8 cellular contexts compared by ENCODE assay signal in genomic region chr7:120941064-120941463, GRCh38. TPM values are rescaled to one million over a fixed set of nuclear protein-coding genes. Genes with fewer than 3 reads are reported as not detected.
DNase-seq lines count a peak whose midpoint lies in the region; ATAC-seq, FAIRE-seq and TF ChIP-seq lines count a peak whose summit lies in the region.

No MANE protein-coding gene starts in this region.

- H3K9me3 Mint-ChIP-seq in naive thymus-derived CD4-positive, alpha-beta T cell, result no peaks in the 10 kb centered on the region
- H3K9me3 Mint-ChIP-seq in activated CD4-positive, alpha-beta memory T cell treated with anti-CD3 and anti-CD28 coated beads, Interleukin-2, amount 10 ng/mL, durations not matched to agents 7 days and 5 days, result no peaks in the 10 kb centered on the region

- no peak overlapping the region for H3K4me3 Mint-ChIP-seq in naive thymus-derived CD4-positive, alpha-beta T cell
- no peak overlapping the region for H3K4me3 Mint-ChIP-seq in activated CD4-positive, alpha-beta memory T cell treated with anti-CD3 and anti-CD28 coated beads, Interleukin-2, amount 10 ng/mL, durations not matched to agents 7 days and 5 days

- H3K4me1 Mint-ChIP-seq in naive thymus-derived CD4-positive, alpha-beta T cell, result no peaks in the 10 kb centered on the region
- no peaks in the 10 kb centered on the region for H3K4me1 Mint-ChIP-seq in activated CD4-positive, alpha-beta memory T cell treated with anti-CD3 and anti-CD28 coated beads, Interleukin-2, amount 10 ng/mL, durations not matched to agents 7 days and 5 days

- H3K36me3 ChIP-seq in naive thymus-derived CD4-positive, alpha-beta T cell (ENCODE audit: control insufficient read depth in 2 of 3, insufficient read depth in 3 of 3, low read length in 3 of 3), result no peaks in the 10 kb centered on the region

- CTCF ChIA-PET in naive thymus-derived CD4-positive, alpha-beta T cell (lab: Charles Lee), result no interaction called here
- CTCF ChIA-PET in activated CD4-positive, alpha-beta memory T cell treated with anti-CD3 and anti-CD28 coated beads, Interleukin-2, amount 10 ng/mL, durations not matched to agents 7 days and 5 days (lab: Charles Lee), result interaction anchor here (1.0 to 1.2 kb wide), 2 partner anchors 10 to 58 kb away, joined by 3 read pairs; partner anchors contain the start of gene ING3

- H3K9me3 ChIP-seq in naive thymus-derived CD4-positive, alpha-beta T cell (ENCODE audit: control insufficient read depth in 2 of 3, low read length in 3 of 3), result no peaks in the 10 kb centered on the region

- no peak overlapping the region for H3K27ac Mint-ChIP-seq in naive thymus-derived CD4-positive, alpha-beta T cell
- H3K27ac Mint-ChIP-seq in activated CD4-positive, alpha-beta memory T cell treated with anti-CD3 and anti-CD28 coated beads, Interleukin-2, amount 10 ng/mL, durations not matched to agents 7 days and 5 days, result no peak overlapping the region

- TF ChIP-seq CTCF in GM12864 (IDR thresholded peaks at IDR 0.05; ENCODE audit: low read depth, low read length, missing control alignments), result peak; percentile 13

- peak; percentile 65 for ATAC-seq in HG02885 (IDR thresholded peaks at IDR 0.05; ENCODE audit: poor library complexity, unreplicated experiment)
- ATAC-seq in naive thymus-derived CD4-positive, alpha-beta T cell, result peak; percentile 47

- no peak for DNase-seq in GM12864 (ENCODE audit: low read depth)
- DNase-seq in naive thymus-derived CD4-positive, alpha-beta T cell, result no peak
- DNase-seq in activated CD4-positive, alpha-beta memory T cell treated with anti-CD3 and anti-CD28 coated beads, Interleukin-2, amount 10 ng/mL, durations not matched to agents 7 days and 5 days, result no peak
- DNase-seq in stimulated activated CD4-positive, alpha-beta T cell treated with anti-CD3 and anti-CD28 coated beads, Interleukin-4, amount 100 ng/mL, for 24 hours, result no peak
- no peak for DNase-seq in NCI-H524 treated with DMSO at 0.1 percent for 48 hours (lab: John Stamatoyannopoulos, UW)
- DNase-seq in iPS-NIHi11 (ENCODE audit: low spot score), result no peak

- no peak overlapping the region for H3K27ac ChIP-seq in naive thymus-derived CD4-positive, alpha-beta T cell (ENCODE audit: low read depth, low read length)

- peak; percentile 29 for FAIRE-seq in TTC549 (lab: Jason Lieb, UNC)

- no peaks in the 10 kb centered on the region for H3K27me3 ChIP-seq in naive thymus-derived CD4-positive, alpha-beta T cell (ENCODE audit: control insufficient read depth in 2 of 2, insufficient read depth in 2 of 2, low read length in 2 of 2)

- peaks cover 0 to 4% (median 0%) of the 10 kb centered on the region in 5 donors for H3K36me3 Mint-ChIP-seq in naive thymus-derived CD4-positive, alpha-beta T cell
- H3K36me3 Mint-ChIP-seq in activated CD4-positive, alpha-beta memory T cell treated with anti-CD3 and anti-CD28 coated beads, Interleukin-2, amount 10 ng/mL, durations not matched to agents 7 days and 5 days (ENCODE audit: low read depth), result no peaks in the 10 kb centered on the region

- H3K4me1 ChIP-seq in naive thymus-derived CD4-positive, alpha-beta T cell (ENCODE audit: control insufficient read depth in 2 of 2, insufficient read depth in 2 of 2, low read length in 2 of 2), result no peaks in the 10 kb centered on the region

- H3K4me3 ChIP-seq in GM12864 (ENCODE audit: low read depth, low read length), result no peak overlapping the region
- no peak overlapping the region for H3K4me3 ChIP-seq in naive thymus-derived CD4-positive, alpha-beta T cell (ENCODE audit: low read length)

- POLR2A ChIA-PET in naive thymus-derived CD4-positive, alpha-beta T cell (lab: Charles Lee), result no interaction called here
- POLR2A ChIA-PET in activated CD4-positive, alpha-beta memory T cell treated with anti-CD3 and anti-CD28 coated beads, Interleukin-2, amount 10 ng/mL, durations not matched to agents 7 days and 5 days (lab: Charles Lee), result no interaction called here

- H3K27me3 Mint-ChIP-seq in naive thymus-derived CD4-positive, alpha-beta T cell, result peaks cover under 1 to 28% (median 9%) of the 10 kb centered on the region in 5 donors
- H3K27me3 Mint-ChIP-seq in activated CD4-positive, alpha-beta memory T cell treated with anti-CD3 and anti-CD28 coated beads, Interleukin-2, amount 10 ng/mL, durations not matched to agents 7 days and 5 days, result peaks cover 8% of the 10 kb centered on the region

- intact Hi-C loops in naive thymus-derived CD4-positive, alpha-beta T cell (cut with micrococcal nuclease), result loop anchor here (1.0 to 10.0 kb wide), 4 partner anchors 86 to 149 kb away; partner anchors contain the start of gene TSPAN12 (in 1 of the 2)

RNA-seq across cellular contexts. Expression of gene ING3, which starts 9.5 kb away (rescaled TPM):
- total RNA-seq in naive thymus-derived CD4-positive, alpha-beta T cell, result 10 to 100 TPM; 26.4 to 36.1 (median 27.7) TPM
- polyA plus RNA-seq in naive thymus-derived CD4-positive, alpha-beta T cell, result 10 to 100 TPM; 29.9 to 35.8 TPM
- total RNA-seq in activated CD4-positive, alpha-beta memory T cell treated with anti-CD3 and anti-CD28 coated beads, Interleukin-2, amount 10 ng/mL, durations not matched to agents 7 days and 5 days, result 10 to 100 TPM; 22.2 to 26.5 TPM

RNA-seq across cellular contexts. Expression of gene CPED1, which starts 47.4 kb away (rescaled TPM):
- 1 to 10 TPM in 1 of 5 experiments, under 1 TPM in 4; 0.10 to 4.5 (median 0.40) TPM for total RNA-seq in naive thymus-derived CD4-positive, alpha-beta T cell
- polyA plus RNA-seq in naive thymus-derived CD4-positive, alpha-beta T cell, result not detected
- total RNA-seq in activated CD4-positive, alpha-beta memory T cell treated with anti-CD3 and anti-CD28 coated beads, Interleukin-2, amount 10 ng/mL, durations not matched to agents 7 days and 5 days, result not detected
